ENCODE assay signal across 13 cellular contexts in genomic region chrX:31384471-31384870, GRCh38.
DNase-seq lines count a peak whose midpoint lies in the region; TF ChIP-seq lines count a peak whose summit lies in the region.
"Had no signal": no experiment of that assay in that cellular context is flagged by ENCODE, and none has a peak within 500 bp of the region (broad histone marks: within the 10 kb centered on the region; RNA-seq: fewer than 3 reads in every experiment).

No MANE protein-coding gene starts in this region.

- no peak overlapping the region for H2AK5ac ChIP-seq in trophoblast cell (ENCODE audit: low read length)

- H3K4me2 ChIP-seq in trophoblast cell (ENCODE audit: low read length), result no peak overlapping the region
- H3K4me2 ChIP-seq: A549, GM23338 had no signal

- TF ChIP-seq CTCF in choroid plexus epithelial cell (conservative IDR thresholded peaks at IDR 0.05; ENCODE audit: low read depth, low read length) (no peak), foreskin fibroblast (IDR thresholded peaks at IDR 0.05; ENCODE audit: low read depth, low read length) (no peak), GM10266 (IDR thresholded peaks at IDR 0.05; ENCODE audit: control insufficient read depth, insufficient read depth, low read depth, missing control alignments) (no peak)

- H2AFZ ChIP-seq in trophoblast cell (ENCODE audit: insufficient read depth, low read length, poor library complexity), result no peak overlapping the region
- H2AFZ ChIP-seq: GM23338 had no signal

- H2BK120ac ChIP-seq in trophoblast cell (ENCODE audit: insufficient read depth, low read length, poor library complexity), result no peak overlapping the region

- DNase-seq in choroid plexus epithelial cell (ENCODE audit: low read depth) (peak; percentile 9), foreskin fibroblast (peak; percentile 6 to 10), putamen (ENCODE audit: low spot score) (peak; percentile 4), trophoblast cell (no peak), retina (no peak), GM10266 (ENCODE audit: extremely low spot score) (no peak)
- DNase-seq: DMS53, GF-D8, H7 had no signal

- H3K36me3 ChIP-seq in trophoblast cell (ENCODE audit: control insufficient read depth in 1 of 2, insufficient read depth in 2 of 2, low read length in 2 of 2), result no peaks in the 10 kb centered on the region

- no peak overlapping the region for H4K8ac ChIP-seq in trophoblast cell (ENCODE audit: low read depth, low read length)

- no peak overlapping the region for H2BK5ac ChIP-seq in trophoblast cell (ENCODE audit: low read depth, low read length, poor library complexity)

- no CpG with 5 or more reads among the region's 1 CpG for WGBS in trophoblast cell (ENCODE audit: extremely low coverage, insufficient coverage, insufficient read length)

- H3K23ac ChIP-seq in trophoblast cell (ENCODE audit: low read length), result no peak overlapping the region

- H4K91ac ChIP-seq in trophoblast cell (ENCODE audit: low read depth, low read length), result no peak overlapping the region

- H3K9me3 ChIP-seq in trophoblast cell (ENCODE audit: insufficient read depth, low read depth, low read length), result no peaks in the 10 kb centered on the region
- H3K9me3 ChIP-seq: A549 had no signal

- H2BK12ac ChIP-seq in trophoblast cell (ENCODE audit: low read length), result no peak overlapping the region

- no peak overlapping the region for H3K14ac ChIP-seq in trophoblast cell (ENCODE audit: low read length)

- H3K9ac ChIP-seq in trophoblast cell (ENCODE audit: low read length), result no peak overlapping the region

- no peaks in the 10 kb centered on the region for H3K79me1 ChIP-seq in trophoblast cell (ENCODE audit: low read length)

- no peak overlapping the region for H4K12ac ChIP-seq in trophoblast cell (ENCODE audit: low read depth, low read length)

- no peak overlapping the region for H3K27ac ChIP-seq in trophoblast cell (ENCODE audit: low read depth, low read length)
- H3K27ac ChIP-seq: A549, HL-60 had no signal

- no peaks in the 10 kb centered on the region for H3K27me3 ChIP-seq in trophoblast cell (ENCODE audit: insufficient read depth, low read length)

- H3K4me1 ChIP-seq in trophoblast cell (ENCODE audit: control insufficient read depth in 1 of 2, insufficient read depth in 2 of 2, low read length in 2 of 2), result no peaks in the 10 kb centered on the region
- H3K4me1 ChIP-seq: A549 had no signal

- H3K4me3 ChIP-seq in choroid plexus epithelial cell (ENCODE audit: low read depth, low read length), result no peak overlapping the region
- no peak overlapping the region for H3K4me3 ChIP-seq in foreskin fibroblast (ENCODE audit: low read depth in 1 of 2, low read length in 2 of 2)
- no peak overlapping the region for H3K4me3 ChIP-seq in trophoblast cell (ENCODE audit: low read depth, low read length)
- H3K4me3 ChIP-seq: A549, GM12878, GM23338 had no signal

- no peak overlapping the region for H3K18ac ChIP-seq in trophoblast cell (ENCODE audit: low read length)

- no peak overlapping the region for H3K4ac ChIP-seq in trophoblast cell (ENCODE audit: low read depth, low read length)

- H3K79me2 ChIP-seq in trophoblast cell (ENCODE audit: control insufficient read depth, insufficient read depth, low read length, poor library complexity), result no peaks in the 10 kb centered on the region

Comparison
In these comparisons a context has a peak if more than half of its experiments do, and no peak if none do; other contexts are left out.
1. DNase-seq: peak in choroid plexus epithelial cell (single experiment), foreskin fibroblast (2 of 2) and putamen (single experiment); none in trophoblast cell (0 of 2), retina (single experiment) and GM10266 (single experiment).